In genomic region chr4:89307446-89308160, GRCh38 we compare ENCODE assay signal across 8 cellular contexts. TPM values are rescaled to one million over a fixed set of nuclear protein-coding genes. Genes with fewer than 3 reads are reported as not detected.
DNase-seq lines count a peak whose midpoint lies in the region; ATAC-seq and TF ChIP-seq lines count a peak whose summit lies in the region.

TSS of gene GPRIN3 (minus strand) at chr4:89307800. CDS start at chr4:89250110, 57,690 bp downstream.

- peak within 1 kb of the TSS; percentile 34 to 56 (median 39) for H3K27ac ChIP-seq in gastrocnemius medialis

- TF ChIP-seq POLR2A in gastrocnemius medialis (IDR thresholded peaks at IDR 0.05), result no peak

- in situ Hi-C loops in gastrocnemius medialis (cut with MboI; ENCODE audit: low sequenced_read_pairs in 4 of 4), result no loop called here

- H3K4me3 ChIP-seq in AG10803 (ENCODE audit: low read length) (peak within 1 kb of the TSS; percentile 54), iPS-11a (ENCODE audit: low read depth, low read length) (peak within 1 kb of the TSS; percentile 59), gastrocnemius medialis (peak within 1 kb of the TSS; percentile 54 to 74 (median 58))

- no peaks in the 10 kb centered on the region for H3K4me1 ChIP-seq in gastrocnemius medialis

- H3K27me3 ChIP-seq in gastrocnemius medialis, result peaks cover 6 to 22% (median 14%) of the 10 kb centered on the region in 3 donors

- intact Hi-C loops in T-helper 2 cell treated with Interferon-gamma antibody and Interleukin-4, amounts not matched to agents 100 ng/mL and 5 ng/mL, for 36 hours (cut with micrococcal nuclease), result loop anchor here (1.0 to 5.0 kb wide), 5 partner anchors 10 to 1025 kb away; partner anchors contain the start of gene PPM1K
- intact Hi-C loops in gastrocnemius medialis (cut with DNase I; ENCODE audit: low total_unique reads), result loop anchor here (10.0 kb wide), 1 partner anchor 107 kb away; no protein-coding TSS in a partner anchor

- ATAC-seq in GM19397 (IDR thresholded peaks at IDR 0.05; ENCODE audit: unreplicated experiment), result peak; percentile 79
- ATAC-seq in gastrocnemius medialis, result no peak

- peak; percentile 16 for DNase-seq in AG10803 (ENCODE audit: low read depth)
- DNase-seq in HT-29 (ENCODE audit: low spot score), result peak; percentile 45
- DNase-seq in astrocyte of the hippocampus (ENCODE audit: low read depth, low spot score), result peak; percentile 64
- DNase-seq in gastrocnemius medialis, result no peak
- no peak for DNase-seq in kidney glomerular epithelial cell (lab: John Stamatoyannopoulos, UW)

- no peaks in the 10 kb centered on the region for H3K36me3 ChIP-seq in gastrocnemius medialis

- TF ChIP-seq CTCF in AG10803 (conservative IDR thresholded peaks at IDR 0.05; ENCODE audit: low read length), result no peak
- TF ChIP-seq CTCF in gastrocnemius medialis (IDR thresholded peaks at IDR 0.05 in 4 of 5, conservative IDR thresholded peaks at IDR 0.05 in 1 of 5), result no peak

- H3K9me3 ChIP-seq in gastrocnemius medialis, result no peaks in the 10 kb centered on the region

RNA-seq across cellular contexts. Expression of gene GPRIN3, which starts in this region (rescaled TPM):
- total RNA-seq in HT-29 (2014; rRNA removed; shearing (Covaris generic)), result 2.4 and 3.3 TPM in 2 replicates
- total RNA-seq in T-helper 2 cell treated with Interferon-gamma antibody and Interleukin-4, amounts not matched to agents 100 ng/mL and 5 ng/mL, for 36 hours, result 42.3 TPM in 2 replicates
- 1 to 10 TPM; 1.2 to 3.1 (median 1.8) TPM for total RNA-seq in gastrocnemius medialis

Comparison
In these comparisons a context has a peak if more than half of its experiments do, and no peak if none do; other contexts are left out.
1. RNA of gene GPRIN3 (total RNA-seq): 42.3 TPM in T-helper 2 cell treated with Interferon-gamma antibody and Interleukin-4, amounts not matched to agents 100 ng/mL and 5 ng/mL, for 36 hours; 2.4 to 3.3 TPM in HT-29 and 1.2 to 3.1 TPM in gastrocnemius medialis; every median in the first group is over 10 times any median in the second.
2. DNase-seq: peak in AG10803 (single experiment), HT-29 (single experiment) and astrocyte of the hippocampus (single experiment); none in gastrocnemius medialis (0 of 2) and kidney glomerular epithelial cell (single experiment).
3. Peak in every context shown above with its lines, with median percentiles within 50 percentile points of each other: H3K4me3 ChIP-seq.